33 cellular contexts compared by ENCODE assay signal in genomic region chr2:33645861-33646260, GRCh38. TPM values are rescaled to one million over a fixed set of nuclear protein-coding genes. Genes with fewer than 3 reads are reported as not detected.
DNase-seq lines count a peak whose midpoint lies in the region; ATAC-seq and TF ChIP-seq lines count a peak whose summit lies in the region.
"Had no signal": no experiment of that assay in that cellular context is flagged by ENCODE, and none has a peak within 500 bp of the region (broad histone marks: within the 10 kb centered on the region; RNA-seq: fewer than 3 reads in every experiment).

No MANE protein-coding gene starts in this region.

- H3K18ac ChIP-seq in trophoblast cell (ENCODE audit: low read length), result no peak overlapping the region

- no CpG with 5 or more reads among the region's 1 CpG for WGBS in trophoblast cell (ENCODE audit: extremely low coverage, insufficient coverage, insufficient read length)

- H3K27ac ChIP-seq in PC-3 (ENCODE audit: low read length), result no peak overlapping the region
- no peak overlapping the region for H3K27ac ChIP-seq in trophoblast cell (ENCODE audit: low read depth, low read length)
- H3K27ac ChIP-seq: BLaER1 treated with 17β-estradiol and CSF1 and Interleukin-3, amounts not matched to agents 10 nM and 100 nM; breast epithelium; colonic mucosa; gastroesophageal sphincter; hepatocyte; KMS-11; left ventricle myocardium inferior; stomach; tibial nerve; WERI-Rb-1 had no signal

- no peak overlapping the region for H2BK120ac ChIP-seq in trophoblast cell (ENCODE audit: insufficient read depth, low read length, poor library complexity)

- peak overlapping the region; percentile 21; the same call in 1 of the 2 replicates for H3K4me2 ChIP-seq in PC-3 (ENCODE audit: low read length)
- H3K4me2 ChIP-seq in trophoblast cell (ENCODE audit: low read length), result no peak overlapping the region
- H3K4me2 ChIP-seq: BLaER1 treated with 17β-estradiol and CSF1 and Interleukin-3, amounts not matched to agents 10 nM and 100 nM; hepatocyte; KMS-11 had no signal

- H3K36me3 ChIP-seq in PC-3 (ENCODE audit: low read depth, low read length) (no peaks in the 10 kb centered on the region), trophoblast cell (ENCODE audit: control insufficient read depth in 1 of 2, insufficient read depth in 2 of 2, low read length in 2 of 2) (no peaks in the 10 kb centered on the region)
- H3K36me3 ChIP-seq: BLaER1 treated with 17β-estradiol and CSF1 and Interleukin-3, amounts not matched to agents 10 nM and 100 nM; breast epithelium; colonic mucosa; gastroesophageal sphincter; HAP-1; left ventricle myocardium inferior; stomach; tibial nerve; WERI-Rb-1 had no signal

- DNase-seq in COLO829 (ENCODE audit: low spot score) (peak; percentile 45), PC-3 (peak; percentile 79), dedifferentiated amniotic fluid mesenchymal stem cell (ENCODE audit: extremely low spot score) (peak; percentile 75), non-pigmented ciliary epithelial cell (ENCODE audit: low read depth) (peak; percentile 11), COLO668 (lab: John Stamatoyannopoulos, UW; ENCODE audit: unreplicated experiment) (no peak), NCI-H2107 treated with DMSO at 0.1 percent for 48 hours (lab: John Stamatoyannopoulos, UW; ENCODE audit: unreplicated experiment) (no peak), trophoblast cell (no peak), HK-2 (ENCODE audit: unreplicated experiment) (no peak)
- DNase-seq: activated CD4-positive, alpha-beta T cell treated with anti-CD3 and anti-CD28 coated beads, Interleukin-2, amount 10 ng/mL, durations not matched to agents 24 days and 14 days; activated T-cell treated with anti-CD3 and anti-CD28 coated beads, Interleukin-2, amount 50 U/mL, for 48 hours; Calu3; colonic mucosa; DMS79 treated with DMSO at 0.1 percent for 48 hours; effector memory CD8-positive, alpha-beta T cell; left ventricle myocardium inferior; MV-4-11; naive B cell; NCI-H1436 treated with DMSO at 0.1 percent for 48 hours; NCI-H524; NK-92 treated with Interleukin-12 subunit alpha and Interleukin-12 subunit beta, amount 100 ng/mL, for 24 hours; nucleus accumbens; SHP77; small intestine; stomach; T1000; WERI-Rb-1 had no signal

- H3K4me1 ChIP-seq in PC-3 (ENCODE audit: insufficient read depth, low read length), result peaks cover 13% of the 10 kb centered on the region
- H3K4me1 ChIP-seq in trophoblast cell (ENCODE audit: control insufficient read depth in 1 of 2, insufficient read depth in 2 of 2, low read length in 2 of 2), result peaks cover 0 to 2% of the 10 kb centered on the region in 2 experiments
- H3K4me1 ChIP-seq: breast epithelium, colonic mucosa, gastroesophageal sphincter, HAP-1, left ventricle myocardium inferior, stomach, tibial nerve had no signal

- no peak overlapping the region for H2BK12ac ChIP-seq in trophoblast cell (ENCODE audit: low read length)

- no peak overlapping the region for H3K4ac ChIP-seq in trophoblast cell (ENCODE audit: low read depth, low read length)

- CTCF ChIA-PET in PC-3 (lab: Charles Lee), result no interaction called here

- intact Hi-C loops in PC-3 (cut with micrococcal nuclease), result no loop called here

- no peak overlapping the region for H3K14ac ChIP-seq in trophoblast cell (ENCODE audit: low read length)

- H3K4me3 ChIP-seq in PC-3 (ENCODE audit: low read length) (no peak overlapping the region), trophoblast cell (ENCODE audit: low read depth, low read length) (no peak overlapping the region)
- H3K4me3 ChIP-seq: BLaER1 treated with 17β-estradiol and CSF1 and Interleukin-3, amounts not matched to agents 10 nM and 100 nM; breast epithelium; colonic mucosa; gastroesophageal sphincter; HAP-1; hepatocyte; left ventricle myocardium inferior; stomach; tibial nerve had no signal

- no peaks in the 10 kb centered on the region for H3F3A ChIP-seq in PC-3 (ENCODE audit: low read length, unreplicated experiment)

- H3K9ac ChIP-seq in PC-3 (ENCODE audit: low read length) (no peak overlapping the region), trophoblast cell (ENCODE audit: low read length) (no peak overlapping the region)
- H3K9ac ChIP-seq: BLaER1 treated with 17β-estradiol and CSF1 and Interleukin-3, amounts not matched to agents 10 nM and 100 nM; KMS-11 had no signal

- H3K9me2 ChIP-seq in PC-3 (replicated peaks; ENCODE audit: low read length), result no peaks in the 10 kb centered on the region

- BruUV-seq in PC-3 (replicated peaks; lab: Mats Ljungman, UMichigan), result no TSS peak

- peak; percentile 48 for ATAC-seq in PC-3
- ATAC-seq: effector memory CD8-positive, alpha-beta T cell; gastroesophageal sphincter had no signal

- H4K91ac ChIP-seq in trophoblast cell (ENCODE audit: low read depth, low read length), result no peak overlapping the region

- 0 out of 2 replicates have a peak, but pooled peaks cover 5% of the 10 kb centered on the region for H3K27me3 ChIP-seq in PC-3 (ENCODE audit: low read length)
- no peaks in the 10 kb centered on the region for H3K27me3 ChIP-seq in trophoblast cell (ENCODE audit: insufficient read depth, low read length)
- H3K27me3 ChIP-seq: BLaER1 treated with 17β-estradiol and CSF1 and Interleukin-3, amounts not matched to agents 10 nM and 100 nM; breast epithelium; colonic mucosa; gastroesophageal sphincter; hepatocyte; stomach; tibial nerve had no signal

- no peaks in the 10 kb centered on the region for H4K20me1 ChIP-seq in PC-3 (ENCODE audit: low read length)
- H4K20me1 ChIP-seq: BLaER1 treated with 17β-estradiol and CSF1 and Interleukin-3, amounts not matched to agents 10 nM and 100 nM had no signal

- no peak for TF ChIP-seq CTCF in PC-3 (conservative IDR thresholded peaks at IDR 0.05; ENCODE audit: low read depth, low read length)

- H3K79me2 ChIP-seq in PC-3 (ENCODE audit: low read length) (no peaks in the 10 kb centered on the region), trophoblast cell (ENCODE audit: control insufficient read depth, insufficient read depth, low read length, poor library complexity) (no peaks in the 10 kb centered on the region)
- H3K79me2 ChIP-seq: hepatocyte had no signal

- no peak overlapping the region for H3K23ac ChIP-seq in trophoblast cell (ENCODE audit: low read length)

- no peak overlapping the region for H2AK5ac ChIP-seq in trophoblast cell (ENCODE audit: low read length)

- no peaks in the 10 kb centered on the region for H3K79me1 ChIP-seq in trophoblast cell (ENCODE audit: low read length)

- POLR2A ChIA-PET in PC-3 (lab: Charles Lee; ENCODE audit: unreplicated experiment), result no interaction called here

- H3K9me3 ChIP-seq in PC-3 (ENCODE audit: low read length), result 0 out of 2 replicates have a peak, but pooled peaks cover 5% of the 10 kb centered on the region
- peaks cover 2% of the 10 kb centered on the region for H3K9me3 ChIP-seq in trophoblast cell (ENCODE audit: insufficient read depth, low read depth, low read length)
- H3K9me3 ChIP-seq: colonic mucosa, HAP-1, left ventricle myocardium inferior had no signal

- no peak overlapping the region for H2BK5ac ChIP-seq in trophoblast cell (ENCODE audit: low read depth, low read length, poor library complexity)

- H2AFZ ChIP-seq in PC-3 (ENCODE audit: low read length), result no peak overlapping the region
- H2AFZ ChIP-seq in trophoblast cell (ENCODE audit: insufficient read depth, low read length, poor library complexity), result no peak overlapping the region
- H2AFZ ChIP-seq: hepatocyte had no signal

- H4K8ac ChIP-seq in trophoblast cell (ENCODE audit: low read depth, low read length), result no peak overlapping the region

- no peak overlapping the region for H4K12ac ChIP-seq in trophoblast cell (ENCODE audit: low read depth, low read length)

RNA-seq across cellular contexts. Expression of gene FAM98A, which starts 46.8 kb away (rescaled TPM):
- total RNA-seq in PC-3 (2014; rRNA removed), result 22.4 and 30.1 TPM in 2 replicates
- 62.9 and 63.2 TPM in 2 replicates for polyA plus RNA-seq in trophoblast cell (2013)

Comparison
In these comparisons a context has a peak if more than half of its experiments do, and no peak if none do; other contexts are left out.
1. DNase-seq: peak in COLO829 (single experiment), PC-3 (single experiment), dedifferentiated amniotic fluid mesenchymal stem cell (single experiment) and non-pigmented ciliary epithelial cell (single experiment); none in COLO668 (single experiment), NCI-H2107 treated with DMSO at 0.1 percent for 48 hours (single experiment), trophoblast cell (0 of 2) and HK-2 (single experiment).